ENCODE assay signal across 17 cellular contexts in the genomic region with DNA sequence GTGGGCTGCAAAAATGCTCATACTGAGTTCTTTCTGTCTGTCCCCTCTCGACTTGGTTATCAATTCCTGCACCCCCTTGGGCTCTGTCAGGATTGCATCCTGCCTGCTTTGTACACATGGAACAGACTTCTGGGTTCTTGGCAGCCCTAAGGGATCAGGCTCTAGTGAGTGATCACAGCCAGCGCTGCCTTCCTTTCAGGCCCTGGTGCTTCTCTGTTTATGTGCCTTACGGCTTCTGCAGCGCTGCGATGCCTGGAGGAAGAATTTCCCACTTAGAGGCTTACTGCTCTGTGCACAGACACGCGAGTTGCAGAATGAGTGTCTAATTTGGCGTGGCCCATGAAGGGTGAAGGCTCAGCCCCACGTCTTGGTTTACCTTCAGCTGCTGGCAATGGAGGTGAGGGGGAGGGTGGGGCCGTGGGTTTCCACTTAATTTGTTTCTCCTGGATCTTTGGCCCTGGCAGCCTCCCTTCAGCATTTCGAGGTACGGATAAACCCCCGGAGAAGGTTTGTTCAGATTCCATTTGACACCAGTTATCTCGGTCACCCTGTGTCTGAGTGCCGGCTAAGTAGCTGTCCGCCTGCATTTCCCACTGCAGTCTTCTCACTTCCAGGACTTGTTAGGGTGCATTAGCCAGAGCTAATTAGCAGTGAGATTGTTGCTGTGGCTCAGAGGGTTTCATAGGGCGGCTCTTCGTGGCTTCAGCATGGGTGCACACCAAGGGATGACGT.
DNase-seq lines count a peak whose midpoint lies in the region; ATAC-seq and TF ChIP-seq lines count a peak whose summit lies in the region.
"Had no signal": no experiment of that assay in that cellular context is flagged by ENCODE, and none has a peak within 500 bp of the region (broad histone marks: within the 10 kb centered on the region; RNA-seq: fewer than 3 reads in every experiment).

No MANE protein-coding gene starts in this region.

- DNase-seq in A673 (ENCODE audit: low spot score) = peak; percentile 14
- DNase-seq in coronary artery (ENCODE audit: low spot score) = no peak
- no peak for DNase-seq in Kasumi-1 (lab: John Stamatoyannopoulos, UW)
- DNase-seq: C1 segment of cervical spinal cord, DMS79 treated with DMSO at 0.1 percent for 48 hours, GDM1, NCI-H1436, NCI-H2029, NCI-H2171 had no signal

- TF ChIP-seq CTCF in A673 (conservative IDR thresholded peaks at IDR 0.05; ENCODE audit: low read depth, low read length) = no peak
- TF ChIP-seq CTCF in gastroesophageal sphincter (IDR thresholded peaks at IDR 0.05) = no peak
- no peak for TF ChIP-seq CTCF in coronary artery (IDR thresholded peaks at IDR 0.05)

- H3K4me3 ChIP-seq in A673 (ENCODE audit: low read depth, low read length, poor library complexity, severe bottlenecking) (no peak overlapping the region), HUES64 (ENCODE audit: low read length) (no peak overlapping the region), gastroesophageal sphincter (no peak overlapping the region), iPS-20b (ENCODE audit: low read length) (no peak overlapping the region), coronary artery (no peak overlapping the region)
- H3K4me3 ChIP-seq: GM12878, HAP-1, SK-N-MC had no signal

- no peak for TF ChIP-seq POLR2A in gastroesophageal sphincter (IDR thresholded peaks at IDR 0.05)

- H3K27ac ChIP-seq in A673 (ENCODE audit: low read depth, low read length, poor library complexity, severe bottlenecking) (no peak overlapping the region), HUES64 (ENCODE audit: low read depth, low read length) (peak overlapping the region; percentile 58; the same call in 1 of the 2 replicates), gastroesophageal sphincter (no peak overlapping the region), iPS-20b (ENCODE audit: low read length) (peak overlapping the region; percentile 34), coronary artery (no peak overlapping the region)
- H3K27ac ChIP-seq: SK-N-MC had no signal

- H3K9ac ChIP-seq in HUES64 (ENCODE audit: low read depth, low read length) (no peak overlapping the region), iPS-20b (ENCODE audit: low read depth, low read length) (peak overlapping the region; percentile 23; the same call in 1 of the 2 replicates)

- ATAC-seq in gastroesophageal sphincter = peak; percentile 31
- ATAC-seq in GM21737 (IDR thresholded peaks at IDR 0.05; ENCODE audit: unreplicated experiment) = no peak
- ATAC-seq in GM18873 (IDR thresholded peaks at IDR 0.05; ENCODE audit: low FRiP score, unreplicated experiment) = no peak
- ATAC-seq: GM12878 had no signal

- CTCF ChIA-PET in A673 (lab: Charles Lee) = no interaction called here

- no peak for TF ChIP-seq EP300 in gastroesophageal sphincter (IDR thresholded peaks at IDR 0.05)

- POLR2A ChIA-PET in A673 (lab: Charles Lee; ENCODE audit: low non-redundant PET) = no interaction called here

- H3K36me3 ChIP-seq in A673 (ENCODE audit: insufficient read depth, low read length, poor library complexity, severe bottlenecking) (no peaks in the 10 kb centered on the region), HUES64 (ENCODE audit: insufficient read depth, low read length) (no peaks in the 10 kb centered on the region), gastroesophageal sphincter (no peaks in the 10 kb centered on the region), iPS-20b (ENCODE audit: insufficient read depth, low read depth, low read length) (no peaks in the 10 kb centered on the region)
- H3K36me3 ChIP-seq: HAP-1 had no signal

- H3K4me1 ChIP-seq in A673 (ENCODE audit: insufficient read depth, low read length, poor library complexity, severe bottlenecking) (peaks cover 10% of the 10 kb centered on the region), HUES64 (ENCODE audit: insufficient read depth, low read length) (peaks cover 29% of the 10 kb centered on the region), gastroesophageal sphincter (no peaks in the 10 kb centered on the region), iPS-20b (ENCODE audit: insufficient read depth, low read length) (peaks cover 20% of the 10 kb centered on the region)
- H3K4me1 ChIP-seq: HAP-1 had no signal

- intact Hi-C loops in A673 (cut with micrococcal nuclease; ENCODE audit: unreplicated experiment) = no loop called here

- no peaks in the 10 kb centered on the region for H3K27me3 ChIP-seq in A673 (replicated peaks; ENCODE audit: insufficient read depth, low read depth, low read length, poor library complexity)
- H3K27me3 ChIP-seq in HUES64 (ENCODE audit: insufficient read depth, low read length) = no peaks in the 10 kb centered on the region
- H3K27me3 ChIP-seq in gastroesophageal sphincter = peaks cover 9% of the 10 kb centered on the region
- no peaks in the 10 kb centered on the region for H3K27me3 ChIP-seq in iPS-20b (ENCODE audit: insufficient read depth, low read length)

- BruUV-seq in A673 (replicated peaks; lab: Mats Ljungman, UMichigan) = no TSS peak

- no peaks in the 10 kb centered on the region for H3K9me3 ChIP-seq in A673 (ENCODE audit: low read depth, low read length, poor library complexity, severe bottlenecking)
- H3K9me3 ChIP-seq in HUES64 (ENCODE audit: insufficient read depth, low read depth, low read length) = no peaks in the 10 kb centered on the region
- no peaks in the 10 kb centered on the region for H3K9me3 ChIP-seq in gastroesophageal sphincter
- no peaks in the 10 kb centered on the region for H3K9me3 ChIP-seq in iPS-20b (ENCODE audit: insufficient read depth, low read depth, low read length)
- H3K9me3 ChIP-seq: HAP-1 had no signal

- WGBS in HUES64 = 82% methylated on average over 18 of the region's 19 CpGs
- WGBS in gastroesophageal sphincter (ENCODE audit: low coverage in 1 of 2), 2 donors = 21 to 46% methylated on average over 10 to 16 of the region's 19 CpGs

Comparison
In these comparisons a context has a peak if more than half of its experiments do, and no peak if none do; other contexts are left out.
1. H3K27ac ChIP-seq: peak in HUES64 (single experiment) and iPS-20b (single experiment); none in A673 (single experiment), gastroesophageal sphincter (0 of 4) and coronary artery (0 of 2).